ENCODE assay signal across 22 cellular contexts in the genomic region with DNA sequence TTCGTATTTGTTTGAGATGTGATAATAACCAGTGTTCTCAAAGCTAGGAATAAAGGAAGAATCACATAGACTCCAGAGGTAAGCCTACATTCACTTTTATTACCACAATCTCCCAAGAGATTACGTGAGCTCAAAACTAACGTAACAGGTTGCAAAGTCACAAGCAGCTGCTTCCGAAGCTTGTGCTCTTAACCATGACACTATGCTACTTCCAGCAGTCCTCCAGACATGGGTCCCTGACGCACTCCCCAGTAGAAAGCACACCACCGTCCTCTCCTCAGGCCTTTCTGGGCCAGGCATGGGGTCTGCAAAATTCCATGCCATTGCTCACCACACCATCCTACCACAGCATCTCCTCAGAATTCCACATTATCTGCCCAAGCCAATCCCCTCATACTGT.
"Had no signal": no experiment of that assay in that cellular context is flagged by ENCODE, and none has a peak within 500 bp of the region (broad histone marks: within the 10 kb centered on the region; RNA-seq: fewer than 3 reads in every experiment).

No MANE protein-coding gene starts in this region.

- H3K4me3 Mint-ChIP-seq: activated naive CD8-positive, alpha-beta T cell; dendritic cell treated with granulocyte-macrophage colony-stimulating factor and Interleukin-4, amounts not matched to agents 40 ng/mL and 50 ng/mL, for 4 days; natural killer cell; T-cell had no signal

- H3K27ac ChIP-seq: cardiac muscle cell, esophagus muscularis mucosa, gastroesophageal sphincter, heart right ventricle, neutrophil, pancreas, right lobe of liver, thoracic aorta, uterus had no signal

- H3K4me1 ChIP-seq: gastroesophageal sphincter, heart right ventricle, pancreas, right lobe of liver, uterus had no signal

- H3K27ac Mint-ChIP-seq: activated naive CD8-positive, alpha-beta T cell; dendritic cell treated with granulocyte-macrophage colony-stimulating factor and Interleukin-4, amounts not matched to agents 40 ng/mL and 50 ng/mL, for 4 days; natural killer cell; T-cell had no signal

- H3K4me3 ChIP-seq: cardiac muscle cell, esophagus muscularis mucosa, gastroesophageal sphincter, heart right ventricle, pancreas, right lobe of liver, smooth muscle cell, thoracic aorta, uterus had no signal

- H3K36me3 Mint-ChIP-seq: activated naive CD8-positive, alpha-beta T cell; natural killer cell; T-cell had no signal

- DNase-seq: activated CD4-positive, alpha-beta T cell treated with anti-CD3 and anti-CD28 coated beads, Interleukin-2, amount 50 U/mL, for 1 hour; activated CD4-positive, CD25-positive, alpha-beta regulatory T cell treated with anti-CD3 and anti-CD28 coated beads, Interleukin-2, amount 50 U/mL, for 72 hours; effector CD8-positive, alpha-beta T cell; heart right ventricle; kidney glomerular epithelial cell; left ventricle myocardium superior; mesenchymal stem cell; natural killer cell; pancreas; stimulated activated CD4-positive, alpha-beta T cell treated with anti-CD3 and anti-CD28 coated beads, Interleukin-4, amount 100 ng/mL, for 1 hour; T-cell; T-helper 9 cell; uterus had no signal

- H3K4me1 Mint-ChIP-seq: natural killer cell had no signal

- ATAC-seq: gastroesophageal sphincter, heart right ventricle, left ventricle myocardium superior, natural killer cell, pancreas, right lobe of liver, T-cell had no signal

- H3K27me3 ChIP-seq: pancreas, right lobe of liver, uterus had no signal

- H3K9me3 ChIP-seq: esophagus muscularis mucosa, gastroesophageal sphincter, neutrophil, pancreas, right lobe of liver, thoracic aorta, uterus had no signal

- H3K36me3 ChIP-seq: cardiac muscle cell, esophagus muscularis mucosa, gastroesophageal sphincter, heart right ventricle, neutrophil, pancreas, right lobe of liver, thoracic aorta, uterus had no signal
